In genomic region chrX:69398881-69399280, GRCh38 we compare ENCODE assay signal across 20 cellular contexts.
DNase-seq lines count a peak whose midpoint lies in the region; ATAC-seq and TF ChIP-seq lines count a peak whose summit lies in the region.
"Had no signal": no experiment of that assay in that cellular context is flagged by ENCODE, and none has a peak within 500 bp of the region (broad histone marks: within the 10 kb centered on the region; RNA-seq: fewer than 3 reads in every experiment).

No MANE protein-coding gene starts in this region.

- H2BK120ac ChIP-seq in mesendoderm (ENCODE audit: low read depth, low read length), result no peak overlapping the region

- H3K4me1 Mint-ChIP-seq in osteocyte (ENCODE audit: unreplicated experiment), result no peaks in the 10 kb centered on the region
- H3K4me1 Mint-ChIP-seq: B cell had no signal

- no peak overlapping the region for H2BK15ac ChIP-seq in mesendoderm (replicated peaks; ENCODE audit: low read depth)

- no peak overlapping the region for H3K9ac ChIP-seq in mesendoderm (ENCODE audit: low read length)
- H3K9ac ChIP-seq: BLaER1 treated with 17β-estradiol and CSF1 and Interleukin-3, amounts not matched to agents 10 nM and 100 nM had no signal

- H3K4me3 ChIP-seq in mesendoderm (ENCODE audit: low read length), result no peak overlapping the region
- H3K4me3 ChIP-seq: A549; BLaER1 treated with 17β-estradiol and CSF1 and Interleukin-3, amounts not matched to agents 10 nM and 100 nM; GM12878 had no signal

- DNase-seq in Right ventricle myocardium inferior (ENCODE audit: missing footprints) (peak; percentile 41), cardiac septum (ENCODE audit: low spot score) (no peak), mesendoderm (no peak), osteocyte (ENCODE audit: extremely low spot score, unreplicated experiment) (peak; percentile 72), NCI-H1436 (lab: John Stamatoyannopoulos, UW) (no peak)
- DNase-seq: AML-193; Caco-2; Calu3; CD4-positive, alpha-beta T cell; CD8-positive, alpha-beta T cell; DND-41; EL; GDM1 had no signal

- no peaks in the 10 kb centered on the region for H3K27me3 ChIP-seq in mesendoderm (ENCODE audit: insufficient read depth, low read length, poor library complexity)

- H3K4ac ChIP-seq in mesendoderm (ENCODE audit: low read depth, low read length), result peak overlapping the region; percentile 16

- no peak overlapping the region for H3K56ac ChIP-seq in mesendoderm (ENCODE audit: low read length)

- H3K23ac ChIP-seq in mesendoderm (ENCODE audit: low read length), result no peak overlapping the region

- no peaks in the 10 kb centered on the region for H3K36me3 ChIP-seq in mesendoderm (ENCODE audit: control insufficient read depth, insufficient read depth, low read length)
- H3K36me3 ChIP-seq: BLaER1 treated with 17β-estradiol and CSF1 and Interleukin-3, amounts not matched to agents 10 nM and 100 nM had no signal

- TF ChIP-seq CTCF in osteocyte (IDR thresholded peaks at IDR 0.05), result no peak

- no peak overlapping the region for H3K4me2 ChIP-seq in mesendoderm (ENCODE audit: low read length)
- H3K4me2 ChIP-seq: A549; BLaER1 treated with 17β-estradiol and CSF1 and Interleukin-3, amounts not matched to agents 10 nM and 100 nM had no signal

- H3K79me2 ChIP-seq in mesendoderm (ENCODE audit: control insufficient read depth, insufficient read depth, low read length), result no peaks in the 10 kb centered on the region

- H3K79me1 ChIP-seq in mesendoderm (ENCODE audit: low read length), result no peaks in the 10 kb centered on the region

- H3K27ac Mint-ChIP-seq in osteocyte (ENCODE audit: unreplicated experiment), result no peak overlapping the region
- H3K27ac Mint-ChIP-seq: B cell; CD4-positive, alpha-beta T cell; CD8-positive, alpha-beta T cell had no signal

- no peaks in the 10 kb centered on the region for H3K4me1 ChIP-seq in mesendoderm (ENCODE audit: control insufficient read depth, low read depth, low read length)
- H3K4me1 ChIP-seq: A549; BLaER1 treated with 17β-estradiol and CSF1 and Interleukin-3, amounts not matched to agents 10 nM and 100 nM; Caco-2 had no signal

- no peak overlapping the region for H4K5ac ChIP-seq in mesendoderm (ENCODE audit: low read length)

- no peak overlapping the region for H2BK5ac ChIP-seq in mesendoderm (ENCODE audit: low read length)

- no peak overlapping the region for H4K8ac ChIP-seq in mesendoderm (ENCODE audit: low read depth, low read length)

- H3K27me3 Mint-ChIP-seq in osteocyte (ENCODE audit: unreplicated experiment), result no peaks in the 10 kb centered on the region
- H3K27me3 Mint-ChIP-seq: B cell; CD4-positive, alpha-beta T cell had no signal

- H3K36me3 Mint-ChIP-seq in osteocyte (ENCODE audit: unreplicated experiment), result no peaks in the 10 kb centered on the region
- H3K36me3 Mint-ChIP-seq: CD8-positive, alpha-beta T cell had no signal

- no peak overlapping the region for H2AK5ac ChIP-seq in mesendoderm (ENCODE audit: low read length)

- no peak overlapping the region for H3K4me3 Mint-ChIP-seq in osteocyte (ENCODE audit: unreplicated experiment)
- H3K4me3 Mint-ChIP-seq: B cell; CD4-positive, alpha-beta T cell; CD8-positive, alpha-beta T cell had no signal

- H3K27ac ChIP-seq in mesendoderm (ENCODE audit: low read depth, low read length), result no peak overlapping the region
- H3K27ac ChIP-seq: 22Rv1; A549; BLaER1 treated with 17β-estradiol and CSF1 and Interleukin-3, amounts not matched to agents 10 nM and 100 nM; C4-2B had no signal

- no peak for ATAC-seq in Right ventricle myocardium inferior
- ATAC-seq in HG03135 (IDR thresholded peaks at IDR 0.05; ENCODE audit: unreplicated experiment), result no peak
- ATAC-seq: A549; CD8-positive, alpha-beta T cell; GM12878 had no signal

- no peak overlapping the region for H3K18ac ChIP-seq in mesendoderm (ENCODE audit: low read length)

- intact Hi-C loops in Right ventricle myocardium inferior (cut with DNase I) (no loop called here), cardiac septum (cut with DNase I) (no loop called here)

- peaks cover 5% of the 10 kb centered on the region for H3K9me3 Mint-ChIP-seq in osteocyte (ENCODE audit: unreplicated experiment)
- H3K9me3 Mint-ChIP-seq: CD4-positive, alpha-beta T cell; CD8-positive, alpha-beta T cell had no signal

Comparison
In these comparisons a context has a peak if more than half of its experiments do, and no peak if none do; other contexts are left out.
1. DNase-seq: peak in Right ventricle myocardium inferior (single experiment) and osteocyte (single experiment); none in cardiac septum (single experiment), mesendoderm (single experiment) and NCI-H1436 (single experiment).